Comparison of ENCODE assay signal across 25 cellular contexts in genomic region chr7:46885167-46885566, GRCh38.
"Had no signal": no experiment of that assay in that cellular context is flagged by ENCODE, and none has a peak within 500 bp of the region (broad histone marks: within the 10 kb centered on the region; RNA-seq: fewer than 3 reads in every experiment).

No MANE protein-coding gene starts in this region.

- H3K27ac ChIP-seq: adrenal gland, Peyer's patch, RWPE1, SJCRH30 had no signal

- H3K4me1 ChIP-seq: adrenal gland, Peyer's patch, SJCRH30 had no signal

- H3K4me3 ChIP-seq: adrenal gland, K562, Peyer's patch, SJCRH30 had no signal

- H3K27me3 ChIP-seq: adrenal gland, Peyer's patch, SJCRH30 had no signal

- H3K36me3 ChIP-seq: adrenal gland, Peyer's patch, SJCRH30 had no signal

- DNase-seq: activated CD4-positive, alpha-beta memory T cell treated with anti-CD3 and anti-CD28 coated beads, Interleukin-2, amount 10 ng/mL, durations not matched to agents 7 days and 5 days; activated CD4-positive, alpha-beta T cell treated with anti-CD3 and anti-CD28 coated beads, Interleukin-2, amount 10 ng/mL, durations not matched to agents 7 days and 5 days; activated CD4-positive, CD25-positive, alpha-beta regulatory T cell; activated naive CD4-positive, alpha-beta T cell treated with anti-CD3 and anti-CD28 coated beads, Interleukin-2, amount 50 U/mL, for 16 hours; activated naive CD8-positive, alpha-beta T cell treated with anti-CD3 and anti-CD28 coated beads, Interleukin-2, amount 10 ng/mL, durations not matched to agents 7 days and 5 days; activated T-cell treated with anti-CD3 and anti-CD28 coated beads for 4 hours; activated T-cell treated with anti-CD3 and anti-CD28 coated beads, Interleukin-2, amount 50 U/mL, for 48 hours; adrenal gland; anterior cingulate cortex; cerebellar nuclear complex; Karpas-422; NCI-H1092; NCI-H1417; NCI-H1694; NCI-H2029; NCI-H446; NCI-H524; Peyer's patch; Right ventricle myocardium superior; SJCRH30; T-cell; T-helper 2 cell; T1000 had no signal

- H3K9me3 ChIP-seq: adrenal gland, Peyer's patch had no signal
